In the genomic region with DNA sequence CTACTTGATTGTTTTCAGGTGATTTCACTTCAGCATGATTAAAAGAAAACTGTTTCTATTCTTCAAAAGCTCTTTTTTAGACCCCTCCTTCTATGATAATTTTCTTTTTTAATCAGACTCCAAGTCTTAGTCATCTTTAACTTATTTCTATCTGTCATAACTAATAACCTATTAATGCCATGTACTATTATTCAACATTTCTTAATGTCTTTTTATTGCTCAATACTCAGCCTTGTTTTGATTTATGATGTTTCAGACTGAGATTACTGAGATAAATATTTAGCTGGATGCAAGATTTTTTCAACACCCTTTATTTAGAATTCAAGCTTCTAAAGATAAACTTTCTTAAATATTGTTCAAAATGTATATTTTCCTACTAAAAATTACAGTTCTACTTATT, we compare ENCODE assay signal across 19 cellular contexts. TPM values are rescaled to one million over a fixed set of nuclear protein-coding genes. Genes with fewer than 3 reads are reported as not detected.
DNase-seq lines count a peak whose midpoint lies in the region; ATAC-seq, FAIRE-seq and TF ChIP-seq lines count a peak whose summit lies in the region.
"Had no signal": no experiment of that assay in that cellular context is flagged by ENCODE, and none has a peak within 500 bp of the region (broad histone marks: within the 10 kb centered on the region; RNA-seq: fewer than 3 reads in every experiment).

No MANE protein-coding gene starts in this region.

- no peak overlapping the region for H4K5ac ChIP-seq in IMR-90 (ENCODE audit: low read depth, low read length)

- H3K36me3 ChIP-seq in IMR-90 (ENCODE audit: control insufficient read depth, insufficient read depth, low read length) (no peaks in the 10 kb centered on the region), K562 (ENCODE audit: control insufficient read depth, insufficient read depth, low read length) (no peaks in the 10 kb centered on the region)
- H3K36me3 ChIP-seq: BLaER1 treated with 17β-estradiol and CSF1 and Interleukin-3, amounts not matched to agents 10 nM and 100 nM had no signal

- H3K27me3 ChIP-seq in IMR-90 (ENCODE audit: control insufficient read depth, insufficient read depth, low read length) (no peaks in the 10 kb centered on the region), K562 (ENCODE audit: control insufficient read depth in 2 of 2, insufficient read depth in 2 of 2, low read length in 2 of 2) (no peaks in the 10 kb centered on the region)
- H3K27me3 ChIP-seq: BLaER1 treated with 17β-estradiol and CSF1 and Interleukin-3, amounts not matched to agents 10 nM and 100 nM had no signal

- no peak overlapping the region for H2AK5ac ChIP-seq in IMR-90 (ENCODE audit: low read depth, low read length)

- no peaks in the 10 kb centered on the region for H3K79me2 ChIP-seq in K562 (ENCODE audit: control insufficient read depth, insufficient read depth, low read length)

- CTCF ChIA-PET in IMR-90 (lab: Yijun Ruan, JAX) (interaction anchor here (0.6 kb wide), 1 partner anchor 108 kb away, joined by 3 read pairs; no protein-coding TSS in a partner anchor), K562 (lab: Yijun Ruan, JAX; ENCODE audit: low intra/inter-chr PET ratio) (no interaction called here)

- H2BK20ac ChIP-seq in IMR-90 (ENCODE audit: low read depth, low read length), result no peak overlapping the region

- H4K20me1 ChIP-seq in IMR-90 (ENCODE audit: insufficient read depth, low read length), result no peaks in the 10 kb centered on the region
- no peaks in the 10 kb centered on the region for H4K20me1 ChIP-seq in K562 (replicated peaks; ENCODE audit: control insufficient read depth, insufficient read depth, low read length)
- H4K20me1 ChIP-seq: BLaER1 treated with 17β-estradiol and CSF1 and Interleukin-3, amounts not matched to agents 10 nM and 100 nM had no signal

- FAIRE-seq in K562 (lab: Jason Lieb, UNC), result no peak
- FAIRE-seq: G401.6, GM19239, H1 had no signal

- no peak overlapping the region for H3K4me3 ChIP-seq in AG10803 (ENCODE audit: low read length)
- no peak overlapping the region for H3K4me3 ChIP-seq in IMR-90 (ENCODE audit: insufficient read depth, low read depth, low read length)
- no peak overlapping the region for H3K4me3 ChIP-seq in K562
- H3K4me3 ChIP-seq: BLaER1 treated with 17β-estradiol and CSF1 and Interleukin-3, amounts not matched to agents 10 nM and 100 nM had no signal

- H2AK9ac ChIP-seq in IMR-90 (replicated peaks; ENCODE audit: low read depth, low read length, poor library complexity), result no peak overlapping the region

- H3K4me2 ChIP-seq in IMR-90 (ENCODE audit: low read depth, low read length) (no peak overlapping the region), K562 (ENCODE audit: insufficient read depth, low read length) (no peak overlapping the region)
- H3K4me2 ChIP-seq: BLaER1 treated with 17β-estradiol and CSF1 and Interleukin-3, amounts not matched to agents 10 nM and 100 nM had no signal

- H2BK15ac ChIP-seq in IMR-90 (ENCODE audit: low read depth, low read length), result no peak overlapping the region

- no peak for TF ChIP-seq CTCF in AG10803 (conservative IDR thresholded peaks at IDR 0.05; ENCODE audit: low read length)
- TF ChIP-seq CTCF in IMR-90 (conservative IDR thresholded peaks at IDR 0.05; ENCODE audit: low read depth, low read length), result no peak
- TF ChIP-seq CTCF in K562 (IDR thresholded peaks at IDR 0.05 in 2 of 3, conservative IDR thresholded peaks at IDR 0.05 in 1 of 3; ENCODE audit: insufficient read depth in 2 of 3, low read depth in 1 of 3, low read length in 3 of 3), result no peak

- intact Hi-C loops in IMR-90 (cut with micrococcal nuclease), result no loop called here
- intact Hi-C loops in K562 (cut with micrococcal nuclease), result no loop called here
- intact Hi-C loops in cardiac septum (cut with DNase I), result no loop called here

- no peak for ATAC-seq in IMR-90 (ENCODE audit: low read depth)
- ATAC-seq in K562, result no peak

- no peak for TF ChIP-seq EP300 in K562 (IDR thresholded peaks at IDR 0.05; ENCODE audit: low read length)

- no peak overlapping the region for H4K91ac ChIP-seq in IMR-90 (ENCODE audit: insufficient read depth, low read depth, low read length)

- BruUV-seq in IMR-90 (replicated peaks; lab: Mats Ljungman, UMichigan), result no TSS peak
- BruUV-seq in K562 (replicated peaks; lab: Mats Ljungman, UMichigan), result no TSS peak

- no peak overlapping the region for H3K4ac ChIP-seq in IMR-90 (ENCODE audit: low read depth, low read length)

- POLR2A ChIA-PET in IMR-90 (lab: Charles Lee; ENCODE audit: unreplicated experiment), result interaction anchor here (0.6 kb wide), 1 partner anchor 1087 kb away, joined by 5 read pairs; no protein-coding TSS in a partner anchor
- POLR2A ChIA-PET in K562 (lab: Yijun Ruan, JAX), result no interaction called here

- TF ChIP-seq POLR2A in IMR-90 (IDR thresholded peaks at IDR 0.05; ENCODE audit: low read depth, low read length) (no peak), K562 (conservative IDR thresholded peaks at IDR 0.05) (no peak)

- no peak overlapping the region for H2BK5ac ChIP-seq in IMR-90 (ENCODE audit: low read depth, low read length, poor library complexity, severe bottlenecking)

- H3K9me3 ChIP-seq in IMR-90 (ENCODE audit: control insufficient read depth, insufficient read depth, low read length), result no peaks in the 10 kb centered on the region
- no peaks in the 10 kb centered on the region for H3K9me3 ChIP-seq in K562 (replicated peaks; ENCODE audit: control insufficient read depth, insufficient read depth, low read depth, low read length)
- H3K9me3 ChIP-seq: BLaER1 treated with 17β-estradiol and CSF1 and Interleukin-3, amounts not matched to agents 10 nM and 100 nM had no signal

- no peak overlapping the region for H4K8ac ChIP-seq in IMR-90 (ENCODE audit: low read depth in 2 of 2, low read length in 2 of 2)

- H3K9ac ChIP-seq in IMR-90 (ENCODE audit: low read depth, low read length), result no peak overlapping the region
- no peak overlapping the region for H3K9ac ChIP-seq in K562 (ENCODE audit: insufficient read depth in 1 of 2, low read depth in 2 of 2, low read length in 2 of 2)
- H3K9ac ChIP-seq: BLaER1 treated with 17β-estradiol and CSF1 and Interleukin-3, amounts not matched to agents 10 nM and 100 nM had no signal

- no peak overlapping the region for H2BK120ac ChIP-seq in IMR-90 (ENCODE audit: low read depth, low read length)

- H3K14ac ChIP-seq in IMR-90 (replicated peaks; ENCODE audit: low read depth, low read length), result no peak overlapping the region

- 0 out of 2 replicates have a peak, but pooled peaks cover 3% of the 10 kb centered on the region for H3K9me1 ChIP-seq in IMR-90 (ENCODE audit: insufficient read depth, low read length)
- H3K9me1 ChIP-seq in K562 (ENCODE audit: control insufficient read depth, insufficient read depth, low read length), result no peaks in the 10 kb centered on the region

- dilution Hi-C loops in IMR-90 (cut with HindIII; ENCODE audit: low sequenced_read_pairs, unreplicated experiment), result no loop called here

- H3K79me1 ChIP-seq in IMR-90 (ENCODE audit: low read depth in 1 of 2, low read length in 2 of 2), result no peaks in the 10 kb centered on the region

- no peak overlapping the region for H3K23ac ChIP-seq in IMR-90 (ENCODE audit: low read depth, low read length)

- in situ Hi-C loops in IMR-90 (cut with MboI; ENCODE audit: low sequenced_read_pairs), result loop anchor here (10.0 kb wide), 1 partner anchor 188 kb away; no protein-coding TSS in a partner anchor
- in situ Hi-C loops in K562 (cut with MboI), result no loop called here

- TF ChIP-seq RAD21 in IMR-90 (IDR thresholded peaks at IDR 0.05; ENCODE audit: low read length) (no peak), K562 (CRISPR knock-in tag; conservative IDR thresholded peaks at IDR 0.05 in 1 of 2, IDR thresholded peaks at IDR 0.05 in 1 of 2) (no peak)

- H3K4me1 ChIP-seq in IMR-90 (ENCODE audit: control insufficient read depth, insufficient read depth, low read length) (no peaks in the 10 kb centered on the region; the same call in 1 of the 2 replicates), K562 (replicated peaks in 1 of 2; ENCODE audit: control insufficient read depth in 2 of 2, insufficient read depth in 2 of 2, low read length in 2 of 2) (no peaks in the 10 kb centered on the region)

- no peak overlapping the region for H3K18ac ChIP-seq in IMR-90 (ENCODE audit: low read depth, low read length)

- no peak overlapping the region for H3K56ac ChIP-seq in IMR-90 (ENCODE audit: extremely low read depth, insufficient read depth, low read length)

- DNase-seq in AG10803 (ENCODE audit: low read depth) (peak; percentile 17), IMR-90 (no peak), K562 (ENCODE audit: extremely low read depth in 1 of 4, low spot score in 3 of 4) (no peak), iris pigment epithelial cell (ENCODE audit: low read depth) (peak; percentile 25), cardiac septum (ENCODE audit: low spot score) (no peak), putamen (ENCODE audit: low spot score) (no peak), NCI-H2171 (lab: John Stamatoyannopoulos, UW) (no peak)
- no peak for DNase-seq in activated effector memory CD4-positive, alpha-beta T cell treated with Interleukin-2 at 50 U/mL for 16 hours
- DNase-seq: AML-193; CD4-positive, CD25-positive, alpha-beta regulatory T cell; DMS 273 treated with DMSO at 0.1 percent for 48 hours; DMS79; HCEC 1CT had no signal

- no peak overlapping the region for H2AFZ ChIP-seq in IMR-90 (replicated peaks; ENCODE audit: low read length, poor library complexity)
- H2AFZ ChIP-seq in K562 (ENCODE audit: low read depth, low read length), result no peak overlapping the region

- H3K27ac ChIP-seq in IMR-90 (ENCODE audit: insufficient read depth, low read length), result no peak overlapping the region
- no peak overlapping the region for H3K27ac ChIP-seq in K562 (ENCODE audit: extremely low read depth, low read depth, low read length)
- H3K27ac ChIP-seq: 22Rv1; BLaER1 treated with 17β-estradiol and CSF1 and Interleukin-3, amounts not matched to agents 10 nM and 100 nM had no signal

RNA-seq across cellular contexts. Expression of a gene that starts 53.6 kb away (rescaled TPM):
- not detected in 2 replicates for total RNA-seq in IMR-90 (2012; rRNA removed)
- polyA plus RNA-seq in IMR-90 (2012; rRNA removed), result not detected in 2 replicates
- polyA plus RNA-seq in IMR-90 (2012; cell fraction: cytosol; rRNA removed), result not detected in 2 replicates
- polyA plus RNA-seq in IMR-90 (2012; cell fraction: nucleus; rRNA removed; ENCODE audit: low replicate concordance), result not detected in 2 replicates
- not detected in 2 replicates for total RNA-seq in K562 (2011; cell fraction: chromatin; rRNA removed; ENCODE audit: low replicate concordance)
- total RNA-seq in K562 (2011; cell fraction: nucleolus; rRNA removed), result not detected in 2 replicates
- not detected in 2 replicates for total RNA-seq in K562 (2011; cell fraction: nucleoplasm; rRNA removed)
- total RNA-seq in K562 (2014; rRNA removed), result not detected in 2 replicates
- not detected in 2 replicates for total RNA-seq in K562 (2014; rRNA removed; fragmentation: Illumina TruSeq; extraction: Trizol)
- total RNA-seq in K562 (2015; rRNA removed; fragmentation: Illumina TruSeq; extraction: Trizol), result not detected in 2 replicates
- total RNA-seq in K562 (2021), result not detected in 2 replicates
- not detected in 2 replicates for polyA plus RNA-seq in K562 (2011; rRNA removed)
- polyA plus RNA-seq in K562 (2011; cell fraction: cytosol; rRNA removed), result not detected in 2 replicates
- polyA plus RNA-seq in K562 (2011; cell fraction: nucleus; rRNA removed), result not detected in 2 replicates
- not detected in 2 replicates for polyA plus RNA-seq in K562 (2012)
- polyA plus RNA-seq in K562 (2014; fragmentation: Illumina TruSeq; extraction: Trizol), result not detected in 2 replicates
- polyA plus RNA-seq in K562 (2014; fragmentation: Nextera tagmentation; extraction: Ambion mirVana), result under 1 TPM in 1 of 2 experiments, not detected in 1; 0.32 TPM
- polyA plus RNA-seq in K562 (2014; rRNA removed), result not detected in 2 replicates
- not detected in 2 replicates for polyA minus RNA-seq in K562 (2011; rRNA and poly(A)+ RNA removed)
- not detected in 2 replicates for polyA minus RNA-seq in K562 (2011; cell fraction: cytosol; rRNA and poly(A)+ RNA removed)
- not detected in 2 replicates for polyA minus RNA-seq in K562 (2011; cell fraction: nucleus; rRNA and poly(A)+ RNA removed)
- not detected for total RNA-seq in cardiac septum
- total RNA-seq: CD4-positive, CD25-positive, alpha-beta regulatory T cell; H1 had no signal
- polyA plus RNA-seq: H1, IgD-negative memory B cell had no signal

Comparison
In these comparisons a context has a peak if more than half of its experiments do, and no peak if none do; other contexts are left out.
1. DNase-seq: peak in AG10803 (single experiment) and iris pigment epithelial cell (single experiment); none in IMR-90 (single experiment), K562 (0 of 4), cardiac septum (single experiment), putamen (single experiment), NCI-H2171 (single experiment) and activated effector memory CD4-positive, alpha-beta T cell treated with Interleukin-2 at 50 U/mL for 16 hours (single experiment).